Comparison of ENCODE assay signal across 21 cellular contexts in the genomic region with DNA sequence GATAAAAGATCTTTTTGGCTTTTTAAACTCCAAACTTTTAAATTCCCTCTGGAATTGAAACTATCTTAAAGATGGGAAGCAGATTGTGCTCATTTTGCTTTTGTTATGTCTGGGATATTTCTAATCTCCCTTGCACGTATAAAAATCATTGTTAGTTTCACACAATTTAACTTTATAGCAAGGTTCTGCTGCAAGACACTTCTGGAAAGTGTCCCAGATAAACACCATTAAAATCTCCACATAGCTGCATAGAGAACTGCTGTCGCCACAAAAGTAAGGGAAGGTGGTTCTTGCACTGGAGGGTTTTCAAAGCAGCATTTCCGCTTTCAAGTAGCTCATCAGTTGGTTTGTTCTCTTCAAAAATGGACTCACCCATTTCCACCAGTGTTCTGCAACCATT. TPM values are rescaled to one million over a fixed set of nuclear protein-coding genes. Genes with fewer than 3 reads are reported as not detected.
DNase-seq lines count a peak whose midpoint lies in the region; ATAC-seq, FAIRE-seq and TF ChIP-seq lines count a peak whose summit lies in the region.
"Had no signal": no experiment of that assay in that cellular context is flagged by ENCODE, and none has a peak within 500 bp of the region (broad histone marks: within the 10 kb centered on the region; RNA-seq: fewer than 3 reads in every experiment).

No MANE protein-coding gene starts in this region.

- no peak overlapping the region for H3K27ac Mint-ChIP-seq in astrocyte (ENCODE audit: unreplicated experiment)
- H3K27ac Mint-ChIP-seq: B cell, H9 had no signal

- DNase-seq in LNCaP clone FGC (ENCODE audit: low read depth) (peak; percentile 82), astrocyte (ENCODE audit: low read depth) (peak; percentile 47), fibroblast of villous mesenchyme (ENCODE audit: low read depth) (peak; percentile 69), renal cortical epithelial cell (ENCODE audit: low read depth) (peak; percentile 56), NOMO-1 treated with dmso at 0.1 percent for 144 hours (lab: John Stamatoyannopoulos, UW; ENCODE audit: unreplicated experiment) (no peak), NCI-H146 treated with DMSO at 0.1 percent for 48 hours (lab: John Stamatoyannopoulos, UW; ENCODE audit: unreplicated experiment) (no peak)
- DNase-seq: Calu3; CD8-positive, alpha-beta T cell; DMS53; DND-41; H9 had no signal

- H3K4me3 ChIP-seq in LNCaP clone FGC (ENCODE audit: low read depth, low read length) (no peak overlapping the region), astrocyte (ENCODE audit: insufficient read depth, low read depth, low read length) (no peak overlapping the region), fibroblast of villous mesenchyme (ENCODE audit: low read depth, low read length) (no peak overlapping the region)
- H3K4me3 ChIP-seq: BLaER1 treated with 17β-estradiol and CSF1 and Interleukin-3, amounts not matched to agents 10 nM and 100 nM had no signal

- no peaks in the 10 kb centered on the region for H3K79me2 ChIP-seq in astrocyte (ENCODE audit: insufficient read depth, low read length)

- peaks cover 42% of the 10 kb centered on the region for H3K36me3 Mint-ChIP-seq in astrocyte (ENCODE audit: low read depth, unreplicated experiment)

- H3K27me3 Mint-ChIP-seq in astrocyte (ENCODE audit: low read depth, unreplicated experiment): no peaks in the 10 kb centered on the region
- H3K27me3 Mint-ChIP-seq: B cell had no signal

- peaks cover 32% of the 10 kb centered on the region for H3K36me3 ChIP-seq in astrocyte (ENCODE audit: insufficient read depth, low read length)

- no peaks in the 10 kb centered on the region for H4K20me1 ChIP-seq in astrocyte (ENCODE audit: insufficient read depth, low read length)

- no peak overlapping the region for H3K4me2 ChIP-seq in astrocyte (ENCODE audit: low read length)
- H3K4me2 ChIP-seq: BLaER1 treated with 17β-estradiol and CSF1 and Interleukin-3, amounts not matched to agents 10 nM and 100 nM had no signal

- no peak overlapping the region for H2AFZ ChIP-seq in astrocyte (ENCODE audit: low read depth, low read length)

- no peak for ATAC-seq in HG03378 (IDR thresholded peaks at IDR 0.05; ENCODE audit: unreplicated experiment)
- ATAC-seq: CD8-positive, alpha-beta T cell had no signal

- no peaks in the 10 kb centered on the region for H3K9me3 ChIP-seq in astrocyte (ENCODE audit: insufficient read depth, low read depth, low read length)

- peaks cover 2% of the 10 kb centered on the region for H3K9me3 Mint-ChIP-seq in astrocyte (ENCODE audit: unreplicated experiment)
- H3K9me3 Mint-ChIP-seq: CD8-positive, alpha-beta T cell had no signal

- no peak overlapping the region for H3K4me3 Mint-ChIP-seq in astrocyte (ENCODE audit: unreplicated experiment)
- H3K4me3 Mint-ChIP-seq: B cell; CD8-positive, alpha-beta T cell had no signal

- H3K4me1 Mint-ChIP-seq in astrocyte (ENCODE audit: low read depth, unreplicated experiment): peaks cover 7% of the 10 kb centered on the region
- H3K4me1 Mint-ChIP-seq: H9 had no signal

- TF ChIP-seq CTCF in LNCaP clone FGC (IDR thresholded peaks at IDR 0.05; ENCODE audit: control insufficient read depth, extremely low read depth, insufficient read depth): no peak
- no peak for TF ChIP-seq CTCF in astrocyte (IDR thresholded peaks at IDR 0.05; ENCODE audit: insufficient read depth, low read depth, low read length)
- TF ChIP-seq CTCF in fibroblast of villous mesenchyme (IDR thresholded peaks at IDR 0.05; ENCODE audit: insufficient read depth, low read depth, low read length): no peak

- no peak for FAIRE-seq in astrocyte (lab: Jason Lieb, UNC)
- FAIRE-seq: G401.6, GM12891, GM19239, H1 had no signal

- no peaks in the 10 kb centered on the region for H3K27me3 ChIP-seq in astrocyte (ENCODE audit: insufficient read depth, low read length)
- H3K27me3 ChIP-seq: BLaER1 treated with 17β-estradiol and CSF1 and Interleukin-3, amounts not matched to agents 10 nM and 100 nM had no signal

- no peak overlapping the region for H3K9ac ChIP-seq in astrocyte (ENCODE audit: low read length)
- H3K9ac ChIP-seq: BLaER1 treated with 17β-estradiol and CSF1 and Interleukin-3, amounts not matched to agents 10 nM and 100 nM had no signal

- no peaks in the 10 kb centered on the region for H3K4me1 ChIP-seq in astrocyte (ENCODE audit: insufficient read depth, low read length)
- H3K4me1 ChIP-seq: BLaER1 treated with 17β-estradiol and CSF1 and Interleukin-3, amounts not matched to agents 10 nM and 100 nM had no signal

- no peak overlapping the region for H3K27ac ChIP-seq in astrocyte (ENCODE audit: low read depth, low read length)
- H3K27ac ChIP-seq: BLaER1 treated with 17β-estradiol and CSF1 and Interleukin-3, amounts not matched to agents 10 nM and 100 nM; HL-60 had no signal

RNA-seq across cellular contexts. Expression of a gene that starts 11.8 kb away (rescaled TPM):
- total RNA-seq in astrocyte (61.0 and 64.6 TPM in 2 replicates), fibroblast of villous mesenchyme (59.9 and 67.8 TPM in 2 replicates), renal cortical epithelial cell (43.5 and 56.8 TPM in 2 replicates)

RNA-seq across cellular contexts. Expression of a gene that starts 22.6 kb away (rescaled TPM):
- total RNA-seq in astrocyte (not detected in 2 replicates), fibroblast of villous mesenchyme (not detected in 2 replicates), renal cortical epithelial cell (not detected in 2 replicates)
- total RNA-seq: A172; B cell; Calu3; CD8-positive, alpha-beta T cell; H1; H9; HT1080 had no signal

Comparison
In these comparisons a context has a peak if more than half of its experiments do, and no peak if none do; other contexts are left out.
1. DNase-seq: peak in LNCaP clone FGC (single experiment), astrocyte (single experiment), fibroblast of villous mesenchyme (single experiment) and renal cortical epithelial cell (single experiment); none in NOMO-1 treated with dmso at 0.1 percent for 144 hours (single experiment) and NCI-H146 treated with DMSO at 0.1 percent for 48 hours (single experiment).